Comparison of ENCODE assay signal across 17 cellular contexts in the genomic region with DNA sequence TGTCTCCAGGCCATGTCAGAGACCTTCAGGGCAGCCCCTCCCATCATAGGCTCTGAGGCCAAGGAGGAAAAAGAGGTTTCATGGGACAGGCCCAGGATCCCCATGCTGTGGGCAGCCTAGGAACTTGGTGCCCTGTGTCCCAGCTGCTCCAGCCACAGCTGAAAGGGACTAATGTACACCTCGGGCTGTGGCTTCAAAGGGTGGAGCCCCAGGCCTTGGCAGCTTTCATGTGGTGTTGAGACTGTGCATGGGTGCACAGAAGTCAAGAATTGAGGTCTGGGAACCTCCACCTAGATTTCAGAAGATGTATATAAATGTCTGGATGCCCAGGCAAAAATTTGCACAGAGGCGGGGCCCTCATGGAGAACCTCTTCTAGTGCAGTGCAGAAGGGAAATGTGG.
"Had no signal": no experiment of that assay in that cellular context is flagged by ENCODE, and none has a peak within 500 bp of the region (broad histone marks: within the 10 kb centered on the region; RNA-seq: fewer than 3 reads in every experiment).

No MANE protein-coding gene starts in this region.

- H3K36me3 ChIP-seq: cardiac muscle cell, gastroesophageal sphincter, pancreas, right atrium auricular region, spleen, tibial artery had no signal

- DNase-seq: activated CD4-positive, alpha-beta T cell treated with anti-CD3 and anti-CD28 coated beads, Interleukin-2, amount 50 U/mL, for 4 hours; activated effector memory CD4-positive, alpha-beta T cell treated with Interleukin-2 at 50 U/mL for 16 hours; activated T-cell treated with anti-CD3 and anti-CD28 coated beads, Interleukin-2, amount 50 U/mL, for 48 hours; anterior cingulate cortex; body of pancreas; head of caudate nucleus; hypothalamus; nephron progenitor cell; pancreas; psoas muscle; spleen; stimulated activated CD4-positive, alpha-beta T cell treated with anti-CD3 and anti-CD28 coated beads, Interleukin-4, amount 100 ng/mL, for 1 hour; tibial artery had no signal

- H3K4me3 ChIP-seq: body of pancreas, cardiac muscle cell, gastroesophageal sphincter, pancreas, psoas muscle, right atrium auricular region, spleen, tibial artery had no signal

- ATAC-seq: body of pancreas, gastroesophageal sphincter, pancreas, psoas muscle, WTC11 had no signal

- H3K9me3 ChIP-seq: body of pancreas, gastroesophageal sphincter, pancreas, psoas muscle, right atrium auricular region, spleen, tibial artery had no signal

- H3K4me1 ChIP-seq: gastroesophageal sphincter, psoas muscle, spleen, tibial artery had no signal
